In the genomic region with DNA sequence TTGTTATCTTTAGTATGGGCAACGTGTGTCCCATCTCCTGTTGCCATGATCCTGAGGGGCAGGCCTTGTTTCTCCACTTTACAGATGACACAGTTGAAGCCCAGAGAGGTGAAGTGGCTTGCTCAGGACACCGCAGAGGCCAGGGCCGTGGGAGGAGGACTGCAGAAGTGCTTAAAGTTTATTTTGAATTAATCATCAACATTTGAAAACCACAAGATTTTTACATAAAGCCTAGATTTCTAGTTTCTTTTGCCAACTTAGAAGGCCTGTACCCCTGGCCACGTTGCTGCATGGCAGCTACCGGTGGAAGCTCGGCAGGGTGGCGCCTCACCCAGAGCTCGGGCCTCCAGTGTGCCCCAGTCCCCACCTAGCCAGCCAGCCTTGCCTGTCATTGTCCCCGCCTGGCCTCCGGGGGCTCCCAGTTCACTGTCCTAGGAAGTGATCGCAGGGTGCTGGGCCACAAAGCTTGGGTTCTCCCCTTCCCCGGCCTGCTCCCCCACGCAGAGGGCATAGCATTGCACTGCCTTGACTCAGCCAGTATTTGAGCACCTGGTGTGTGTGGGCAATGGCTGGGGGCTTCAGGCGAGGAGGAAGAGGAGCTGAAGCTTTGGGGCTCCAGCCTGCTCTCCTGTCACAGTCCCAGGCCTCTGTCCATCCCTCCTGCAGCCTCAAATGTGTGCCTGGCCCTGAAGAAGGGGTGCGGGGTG, we compare ENCODE assay signal across 12 cellular contexts. TPM values are rescaled to one million over a fixed set of nuclear protein-coding genes. Genes with fewer than 3 reads are reported as not detected.
A peak's percentile ranks its signal among the peaks of the same experiment; 100 is the strongest.
DNase-seq lines count a peak whose midpoint lies in the region; ATAC-seq, FAIRE-seq and TF ChIP-seq lines count a peak whose summit lies in the region.
"Had no signal": no experiment of that assay in that cellular context is flagged by ENCODE, and none has a peak within 500 bp of the region (broad histone marks: within the 10 kb centered on the region; RNA-seq: fewer than 3 reads in every experiment).

No MANE protein-coding gene starts in this region.

- RAD21 ChIA-PET in GM12878 (lab: Charles Lee; ENCODE audit: unreplicated experiment): interaction anchor here (0.9 to 1.9 kb wide), 2 partner anchors 102 to 555 kb away, joined by 3 to 4 read pairs; no protein-coding TSS in a partner anchor

- no peaks in the 10 kb centered on the region for H4K20me1 ChIP-seq in GM12878 (ENCODE audit: control insufficient read depth, insufficient read depth)
- H4K20me1 ChIP-seq in neural progenitor cell (ENCODE audit: low read depth): no peaks in the 10 kb centered on the region

- no peak overlapping the region for H3K4me2 ChIP-seq in GM12878 (ENCODE audit: control insufficient read depth, insufficient read depth)
- H3K4me2 ChIP-seq in mesenchymal stem cell (ENCODE audit: low read length, poor library complexity, severe bottlenecking): peak overlapping the region; percentile 6
- no peak overlapping the region for H3K4me2 ChIP-seq in neural progenitor cell

- intact Hi-C loops in GM12878 (cut with micrococcal nuclease; ENCODE audit: unreplicated experiment): no loop called here

- no peaks in the 10 kb centered on the region for H3K4me1 ChIP-seq in GM12878 (ENCODE audit: control insufficient read depth, insufficient read depth, low read length)
- H3K4me1 ChIP-seq in mesenchymal stem cell (ENCODE audit: control insufficient read depth, insufficient read depth, low read depth, low read length): peaks cover 14% of the 10 kb centered on the region
- peaks cover 18% of the 10 kb centered on the region for H3K4me1 ChIP-seq in neural progenitor cell

- POLR2A ChIA-PET in GM12878 (lab: Charles Lee): interaction anchor here (0.9 kb wide), 1 partner anchor 11 kb away, joined by 3 read pairs; no protein-coding TSS in a partner anchor

- no peaks in the 10 kb centered on the region for H3K36me3 ChIP-seq in GM12878 (ENCODE audit: control insufficient read depth in 2 of 2, insufficient read depth in 2 of 2, low read length in 1 of 2)
- no peaks in the 10 kb centered on the region for H3K36me3 ChIP-seq in mesenchymal stem cell (ENCODE audit: control insufficient read depth in 1 of 2, insufficient read depth in 2 of 2, low read depth in 1 of 2, low read length in 2 of 2)
- no peaks in the 10 kb centered on the region for H3K36me3 ChIP-seq in neural progenitor cell
- H3K36me3 ChIP-seq: gastrocnemius medialis had no signal

- H2BK12ac ChIP-seq in mesenchymal stem cell (ENCODE audit: low read length in 2 of 2): no peak overlapping the region

- ATAC-seq in GM12878 (peak; percentile 27), HG03521 (IDR thresholded peaks at IDR 0.05; ENCODE audit: unreplicated experiment) (no peak)

- no peak overlapping the region for H3K14ac ChIP-seq in mesenchymal stem cell (ENCODE audit: low read length in 2 of 2)

- H2BK120ac ChIP-seq in mesenchymal stem cell (ENCODE audit: low read depth, low read length): no peak overlapping the region

- no peak for TF ChIP-seq RAD21 in GM12878 (IDR thresholded peaks at IDR 0.05; ENCODE audit: insufficient read depth, low read depth, low read length)

- no peaks in the 10 kb centered on the region for H3K36me3 Mint-ChIP-seq in neural progenitor cell

- H2BK5ac ChIP-seq in mesenchymal stem cell (ENCODE audit: low read depth, low read length, poor library complexity, severe bottlenecking): peak overlapping the region; percentile 3

- DNase-seq in AG08395 (ENCODE audit: low spot score) (peak; percentile 89), HCEC 1CT (peak; percentile 87), GM12878 (ENCODE audit: low read depth, low spot score) (no peak), mesenchymal stem cell (peak; percentile 86), neural progenitor cell (ENCODE audit: low spot score) (no peak)
- DNase-seq in activated effector memory CD4-positive, alpha-beta T cell treated with Interleukin-2 at 50 U/mL for 16 hours: no peak
- DNase-seq in activated CD8-positive, alpha-beta memory T cell treated with anti-CD3 and anti-CD28 coated beads for 24 hours: no peak
- DNase-seq: activated naive CD4-positive, alpha-beta T cell; gastrocnemius medialis; NCI-H446; T-helper 9 cell had no signal

- no peak for FAIRE-seq in GM12878 (lab: Jason Lieb, UNC)

- no peak overlapping the region for H2AK5ac ChIP-seq in mesenchymal stem cell (ENCODE audit: low read length, severe bottlenecking)

- H3K27ac ChIP-seq in GM12878 (ENCODE audit: control insufficient read depth, insufficient read depth) (no peak overlapping the region), mesenchymal stem cell (ENCODE audit: low read length, poor library complexity, severe bottlenecking) (peak overlapping the region; percentile 31), neural progenitor cell (no peak overlapping the region)

- no peak overlapping the region for H2BK15ac ChIP-seq in mesenchymal stem cell (ENCODE audit: low read depth, poor library complexity, severe bottlenecking)

- H4K91ac ChIP-seq in mesenchymal stem cell (ENCODE audit: low read length): no peak overlapping the region

- no peaks in the 10 kb centered on the region for H3K9me3 Mint-ChIP-seq in neural progenitor cell

- peaks cover 10% of the 10 kb centered on the region for H3K27me3 Mint-ChIP-seq in neural progenitor cell (ENCODE audit: insufficient read depth, low read depth)

- H3K4me3 ChIP-seq in GM12878: no peak overlapping the region
- no peak overlapping the region for H3K4me3 ChIP-seq in mesenchymal stem cell (ENCODE audit: insufficient read depth in 1 of 2, low read depth in 1 of 2, low read length in 2 of 2)
- H3K4me3 ChIP-seq in neural progenitor cell: no peak overlapping the region
- H3K4me3 ChIP-seq: gastrocnemius medialis had no signal

- H3F3A ChIP-seq in neural progenitor cell (ENCODE audit: low read depth): peaks cover 31% of the 10 kb centered on the region

- H3K4ac ChIP-seq in mesenchymal stem cell (ENCODE audit: low read depth in 1 of 2, low read length in 2 of 2): no peak overlapping the region

- H2AFZ ChIP-seq in GM12878 (ENCODE audit: control insufficient read depth, low read depth, low read length): no peak overlapping the region
- H2AFZ ChIP-seq in mesenchymal stem cell (ENCODE audit: low read depth, low read length): no peak overlapping the region
- no peak overlapping the region for H2AFZ ChIP-seq in neural progenitor cell (replicated peaks)

- H3K9me3 ChIP-seq in GM12878 (replicated peaks; ENCODE audit: control insufficient read depth, insufficient read depth, low read length) (no peaks in the 10 kb centered on the region), mesenchymal stem cell (ENCODE audit: control insufficient read depth, low read length) (no peaks in the 10 kb centered on the region), neural progenitor cell (ENCODE audit: low read depth) (no peaks in the 10 kb centered on the region)
- H3K9me3 ChIP-seq: gastrocnemius medialis had no signal

- no peak overlapping the region for H4K8ac ChIP-seq in mesenchymal stem cell (ENCODE audit: low read length)

- no peak overlapping the region for H3K23ac ChIP-seq in mesenchymal stem cell (ENCODE audit: low read length in 2 of 2)

- no peaks in the 10 kb centered on the region for H3K27me3 ChIP-seq in GM12878 (replicated peaks in 1 of 2; ENCODE audit: control insufficient read depth in 2 of 2, insufficient read depth in 2 of 2, low read length in 1 of 2)
- no peaks in the 10 kb centered on the region for H3K27me3 ChIP-seq in mesenchymal stem cell (ENCODE audit: control insufficient read depth in 1 of 2, insufficient read depth in 1 of 2, low read length in 2 of 2)
- H3K27me3 ChIP-seq in neural progenitor cell: peaks cover 12% of the 10 kb centered on the region

- no peaks in the 10 kb centered on the region for H3K79me1 ChIP-seq in mesenchymal stem cell (replicated peaks; ENCODE audit: low read length, poor library complexity, severe bottlenecking)

- no peak for TF ChIP-seq EP300 in GM12878 (IDR thresholded peaks at IDR 0.05; ENCODE audit: borderline replicate concordance in 1 of 2, control insufficient read depth in 1 of 2, low read depth in 2 of 2, low read length in 2 of 2)

- H3K27ac Mint-ChIP-seq in neural progenitor cell: no peak overlapping the region

- H3K9ac ChIP-seq in GM12878 (ENCODE audit: control insufficient read depth, insufficient read depth, low read length) (no peak overlapping the region), mesenchymal stem cell (ENCODE audit: low read length) (peak overlapping the region; percentile 70), neural progenitor cell (no peak overlapping the region)

- TF ChIP-seq POLR2A in GM12878 (IDR thresholded peaks at IDR 0.05; ENCODE audit: low read depth, low read length): no peak

- in situ Hi-C loops in GM12878 (cut with MboI): no loop called here

- TF ChIP-seq CTCF in GM12878 (IDR thresholded peaks at IDR 0.05 in 2 of 3, conservative IDR thresholded peaks at IDR 0.05 in 1 of 3; ENCODE audit: control insufficient read depth in 2 of 3, extremely low read depth in 1 of 3, insufficient read depth in 1 of 3, low read depth in 3 of 3, low read length in 3 of 3): no peak
- no peak for TF ChIP-seq CTCF in neural progenitor cell (IDR thresholded peaks at IDR 0.05)

- 74% methylated on average over 15 of the region's 15 CpGs for WGBS in GM12878 (ENCODE audit: insufficient coverage, insufficient replicate concordance, low lambda C conversion rate, missing lambda C conversion rate)
- WGBS in mesenchymal stem cell: 86% methylated on average over 13 of the region's 15 CpGs

- no TSS peak for BruUV-seq in GM12878 (replicated peaks; lab: Mats Ljungman, UMichigan)

- H3K18ac ChIP-seq in mesenchymal stem cell (ENCODE audit: low read depth in 1 of 2, low read length in 2 of 2): no peak overlapping the region

- H3K79me2 ChIP-seq in GM12878 (ENCODE audit: control insufficient read depth, insufficient read depth, low read length) (no peaks in the 10 kb centered on the region), neural progenitor cell (ENCODE audit: low read depth) (no peaks in the 10 kb centered on the region)

- H3K4me3 Mint-ChIP-seq in neural progenitor cell: no peak overlapping the region

- CTCF ChIA-PET in GM12878 (lab: Yijun Ruan, JAX): interaction anchor here (0.7 to 1.8 kb wide), 2 partner anchors 14 to 227 kb away, joined by 4 to 5 read pairs; a partner anchor contains a TSS

- SMC1A ChIA-PET in GM12878 (lab: Charles Lee; ENCODE audit: uncharacterized antibody, unreplicated experiment): interaction anchor here (0.6 to 1.2 kb wide), 3 partner anchors 18 to 495 kb away, joined by 3 to 4 read pairs (median 3); no protein-coding TSS in a partner anchor

- peaks cover 14% of the 10 kb centered on the region for H3K4me1 Mint-ChIP-seq in neural progenitor cell

RNA-seq across cellular contexts. Expression of a gene that starts 14.8 kb away (rescaled TPM):
- total RNA-seq in GM12878 (2013; cell fraction: nucleolus; rRNA removed): 244 and 253 TPM in 2 replicates
- total RNA-seq in GM12878 (2014; rRNA removed) (44.2 and 47.1 TPM in 2 replicates), GM12878 (2014; rRNA removed; fragmentation: Illumina TruSeq; extraction: Trizol) (16.0 and 17.2 TPM in 2 replicates), GM12878 (2021) (71.2 and 87.9 TPM in 2 replicates), neural progenitor cell (ENCODE audit: low replicate concordance) (2.5 and 13.2 TPM in 2 replicates)
- 8.7 TPM for polyA plus RNA-seq in GM12878 (2011; ENCODE audit: low read depth)
- polyA plus RNA-seq in GM12878 (2011; rRNA removed) (16.9 and 18.7 TPM in 2 replicates), GM12878 (2014; fragmentation: Illumina TruSeq; extraction: Trizol) (16.8 and 19.6 TPM in 2 replicates), GM12878 (2014; fragmentation: Nextera tagmentation; extraction: Ambion mirVana) (1 to 10 TPM; 1.2 to 1.3 TPM), GM12878 (2014; rRNA removed) (45.5 and 52.1 TPM in 2 replicates), GM12878 (2016; fragmentation: Nextera tagmentation; extraction: Ambion mirVana) (10 to 100 TPM; 29.2 to 32.7 TPM)
- 21.3 and 33.9 TPM in 2 replicates for polyA plus RNA-seq in GM12878 (2011; cell fraction: cytosol; rRNA removed)
- 169 and 171 TPM in 2 replicates for polyA plus RNA-seq in GM12878 (2011; cell fraction: nucleus; rRNA removed)
- polyA plus RNA-seq in GM12878 (2012): 19.4 and 25.6 TPM in 2 replicates
- 54.8 and 75.2 TPM in 2 replicates for polyA minus RNA-seq in GM12878 (2011; rRNA and poly(A)+ RNA removed)
- polyA minus RNA-seq in GM12878 (2011; cell fraction: cytosol; rRNA and poly(A)+ RNA removed): 25.4 and 26.3 TPM in 2 replicates
- 83.2 and 107 TPM in 2 replicates for polyA minus RNA-seq in GM12878 (2011; cell fraction: nucleus; rRNA and poly(A)+ RNA removed)
- 6.2 TPM for polyA plus RNA-seq in mesenchymal stem cell (2013, experiment 1 of 2)
- 6.4 TPM for polyA plus RNA-seq in mesenchymal stem cell (2013, experiment 2 of 2)

Comparison
In these comparisons a context has a peak if more than half of its experiments do, and no peak if none do; other contexts are left out.
1. DNase-seq: peak in AG08395 (single experiment), HCEC 1CT (single experiment) and mesenchymal stem cell (single experiment); none in GM12878 (single experiment), activated effector memory CD4-positive, alpha-beta T cell treated with Interleukin-2 at 50 U/mL for 16 hours (single experiment), activated CD8-positive, alpha-beta memory T cell treated with anti-CD3 and anti-CD28 coated beads for 24 hours (single experiment) and neural progenitor cell (single experiment).